ENCODE assay signal across 1 cellular context in genomic region chr17:7716299-7716886, GRCh38.
TF ChIP-seq lines count a peak whose summit lies in the region.

No MANE protein-coding gene starts in this region.

TF ChIP-seq in SK-N-SH treated with all-trans-retinoic acid at 6 μM for 48 hours, 23 proteins besides CTCF, POLR2A, EP300 and RAD21 (continued from another document):
- TF ChIP-seq TSHZ2 (CRISPR knock-in tag; IDR thresholded peaks at IDR 0.05) (no peak), TCF4 (CRISPR knock-in tag; IDR thresholded peaks at IDR 0.05; ENCODE audit: borderline replicate concordance) (no peak), ISL1 (CRISPR knock-in tag; IDR thresholded peaks at IDR 0.05) (no peak)
TF ChIP-seq in SK-N-SH treated with all-trans-retinoic acid at 6 μM for 48 hours: peak in this region for 0.
